ENCODE assay signal across 7 cellular contexts in the genomic region with DNA sequence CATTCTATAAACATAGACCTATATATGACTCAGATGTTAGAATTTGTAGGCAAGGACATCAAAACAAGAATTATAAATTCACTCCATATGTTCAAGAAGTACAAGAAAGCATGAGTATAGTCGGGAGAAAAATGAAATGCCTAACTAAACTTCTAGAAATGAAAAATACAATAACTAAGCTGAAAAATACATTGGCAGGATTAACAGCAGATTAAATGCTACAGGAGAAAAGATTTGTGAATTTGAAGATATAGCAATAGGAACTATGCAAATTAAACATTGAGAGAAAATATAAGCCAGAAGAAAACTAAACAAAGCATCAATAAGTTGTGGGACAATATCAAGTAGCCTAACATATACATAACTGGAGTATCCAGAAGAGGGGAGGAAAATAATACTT. TPM values are rescaled to one million over a fixed set of nuclear protein-coding genes. Genes with fewer than 3 reads are reported as not detected.
"Had no signal": no experiment of that assay in that cellular context is flagged by ENCODE, and none has a peak within 500 bp of the region (broad histone marks: within the 10 kb centered on the region; RNA-seq: fewer than 3 reads in every experiment).

No MANE protein-coding gene starts in this region.

- H3K36me3 ChIP-seq: HAP-1 had no signal

- DNase-seq: GM23248, GOT3, H7 had no signal

- H3K4me3 ChIP-seq: GM23248, HAP-1 had no signal

- H3K9ac ChIP-seq: GM23248 had no signal

- H3K9me3 ChIP-seq: HAP-1 had no signal

- ATAC-seq: HCT116 had no signal

- H2AFZ ChIP-seq: GM23248 had no signal

- H3K4me1 ChIP-seq: HAP-1 had no signal

- H3K27ac ChIP-seq: GM23248 had no signal

RNA-seq across cellular contexts. Expression of a gene that starts 55.3 kb away (rescaled TPM):
- total RNA-seq: H4, H7 had no signal
- polyA plus RNA-seq: IgD-negative memory B cell had no signal
